In genomic region chr20:38962044-38962897, GRCh38 we compare ENCODE assay signal across 8 cellular contexts. TPM values are rescaled to one million over a fixed set of nuclear protein-coding genes. Genes with fewer than 3 reads are reported as not detected.
DNase-seq lines count a peak whose midpoint lies in the region; ATAC-seq and TF ChIP-seq lines count a peak whose summit lies in the region.

DHX35 (plus strand) TSS chr20:38962344; CDS start chr20:38962368, 24 bp downstream.

- no peaks in the 10 kb centered on the region for H3K27me3 ChIP-seq in BLaER1 treated with 17β-estradiol and CSF1 and Interleukin-3, amounts not matched to agents 10 nM and 100 nM

- peak within 1 kb of the TSS; percentile 99 for H3K27ac Mint-ChIP-seq in activated CD4-positive, alpha-beta T cell treated with anti-CD3 and anti-CD28 coated beads, Interleukin-2, amount 10 ng/mL, durations not matched to agents 24 days and 14 days

- TF ChIP-seq CTCF in coronary artery (IDR thresholded peaks at IDR 0.05), result no peak

- H3K4me1 Mint-ChIP-seq in activated CD4-positive, alpha-beta T cell treated with anti-CD3 and anti-CD28 coated beads, Interleukin-2, amount 10 ng/mL, durations not matched to agents 24 days and 14 days, result peaks cover 23% of the 10 kb centered on the region

- peaks cover 0 to 12% (median 0%) of the 10 kb centered on the region in 11 experiments; a peak in 8 of 22 replicates for H4K20me1 ChIP-seq in BLaER1 treated with 17β-estradiol and CSF1 and Interleukin-3, amounts not matched to agents 10 nM and 100 nM

- H3K36me3 ChIP-seq in BLaER1 treated with 17β-estradiol and CSF1 and Interleukin-3, amounts not matched to agents 10 nM and 100 nM, result peaks cover 0 to 24% (median 10%) of the 10 kb centered on the region in 11 experiments; a peak in 11 of 22 replicates

- H3K4me3 ChIP-seq in BLaER1 treated with 17β-estradiol and CSF1 and Interleukin-3, amounts not matched to agents 10 nM and 100 nM, result peak within 1 kb of the TSS; percentile 72 to 98 (median 90)
- H3K4me3 ChIP-seq in coronary artery, result peak within 1 kb of the TSS; percentile 98

- H3K9me3 Mint-ChIP-seq in activated CD4-positive, alpha-beta T cell treated with anti-CD3 and anti-CD28 coated beads, Interleukin-2, amount 10 ng/mL, durations not matched to agents 24 days and 14 days, result no peaks in the 10 kb centered on the region

- peak; percentile 89 for ATAC-seq in HG03460 (IDR thresholded peaks at IDR 0.05; ENCODE audit: unreplicated experiment)

- DNase-seq in GM19240 (ENCODE audit: insufficient read length, low spot score), result peak; percentile 92
- DNase-seq in NCI-H526 (lab: John Stamatoyannopoulos, UW), result peak; percentile 93 to 99
- peak; percentile 100 for DNase-seq in activated CD4-positive, alpha-beta T cell treated with anti-CD3 and anti-CD28 coated beads, Interleukin-2, amount 10 ng/mL, durations not matched to agents 24 days and 14 days
- DNase-seq in coronary artery (ENCODE audit: low spot score), result peak; percentile 97
- peak; percentile 99 for DNase-seq in left kidney (ENCODE audit: low read depth, low spot score)
- DNase-seq in stimulated activated CD4-positive, alpha-beta T cell treated with anti-CD3 and anti-CD28 coated beads, Interleukin-2, amount 100 ng/mL, for 24 hours, result peak; percentile 99

- H3K9me3 ChIP-seq in BLaER1 treated with 17β-estradiol and CSF1 and Interleukin-3, amounts not matched to agents 10 nM and 100 nM (replicated peaks in 1 of 11), result no peaks in the 10 kb centered on the region

- H3K4me3 Mint-ChIP-seq in activated CD4-positive, alpha-beta T cell treated with anti-CD3 and anti-CD28 coated beads, Interleukin-2, amount 10 ng/mL, durations not matched to agents 24 days and 14 days, result peak within 1 kb of the TSS; percentile 98

- intact Hi-C loops in activated CD4-positive, alpha-beta T cell treated with anti-CD3 and anti-CD28 coated beads, Interleukin-2, amount 10 ng/mL, durations not matched to agents 24 days and 14 days (cut with micrococcal nuclease), result loop anchor here (1.0 kb wide), 6 partner anchors 35 to 214 kb away; partner anchors contain the start of genes ACTR5 and FAM83D

- H3K27ac ChIP-seq in BLaER1 treated with 17β-estradiol and CSF1 and Interleukin-3, amounts not matched to agents 10 nM and 100 nM, result peak within 1 kb of the TSS; percentile 82 to 95 (median 93)
- H3K27ac ChIP-seq in coronary artery, result peak within 1 kb of the TSS; percentile 85 to 96

- peak within 1 kb of the TSS; percentile 88 to 96 (median 92) for H3K9ac ChIP-seq in BLaER1 treated with 17β-estradiol and CSF1 and Interleukin-3, amounts not matched to agents 10 nM and 100 nM

- H3K4me2 ChIP-seq in BLaER1 treated with 17β-estradiol and CSF1 and Interleukin-3, amounts not matched to agents 10 nM and 100 nM, result peak within 1 kb of the TSS; percentile 74 to 90 (median 87)

- H3K36me3 Mint-ChIP-seq in activated CD4-positive, alpha-beta T cell treated with anti-CD3 and anti-CD28 coated beads, Interleukin-2, amount 10 ng/mL, durations not matched to agents 24 days and 14 days (ENCODE audit: low read depth), result peaks cover 17% of the 10 kb centered on the region

- H3K27me3 Mint-ChIP-seq in activated CD4-positive, alpha-beta T cell treated with anti-CD3 and anti-CD28 coated beads, Interleukin-2, amount 10 ng/mL, durations not matched to agents 24 days and 14 days, result no peaks in the 10 kb centered on the region

- peaks cover 17 to 23% (median 19%) of the 10 kb centered on the region in 10 experiments for H3K4me1 ChIP-seq in BLaER1 treated with 17β-estradiol and CSF1 and Interleukin-3, amounts not matched to agents 10 nM and 100 nM

RNA-seq across cellular contexts. Expression of gene DHX35, which starts in this region (rescaled TPM):
- 15.9 and 18.3 TPM in 2 replicates for total RNA-seq in activated CD4-positive, alpha-beta T cell treated with anti-CD3 and anti-CD28 coated beads, Interleukin-2, amount 10 ng/mL, durations not matched to agents 24 days and 14 days

Comparison
In these comparisons a context has a peak if more than half of its experiments do, and no peak if none do; other contexts are left out.
1. Peak in every context shown above with its lines: DNase-seq, ATAC-seq, H3K4me3 ChIP-seq and H3K27ac ChIP-seq.